In genomic region chr9:135034106-135034505, GRCh38 we compare ENCODE assay signal across 24 cellular contexts. TPM values are rescaled to one million over a fixed set of nuclear protein-coding genes. Genes with fewer than 3 reads are reported as not detected.
"Had no signal": no experiment of that assay in that cellular context is flagged by ENCODE, and none has a peak within 500 bp of the region (broad histone marks: within the 10 kb centered on the region; RNA-seq: fewer than 3 reads in every experiment).

No MANE protein-coding gene starts in this region.

- H3K9me3 ChIP-seq: adrenal gland, Peyer's patch had no signal

- H3K36me3 Mint-ChIP-seq: activated naive CD8-positive, alpha-beta T cell treated with anti-CD3 and anti-CD28 coated beads, Interleukin-2, amount 10 ng/mL, durations not matched to agents 7 days and 5 days had no signal

- H3K27ac Mint-ChIP-seq: activated CD8-positive, alpha-beta T cell treated with anti-CD3 and anti-CD28 coated beads for 36 hours; activated naive CD8-positive, alpha-beta T cell treated with anti-CD3 and anti-CD28 coated beads, Interleukin-2, amount 10 ng/mL, durations not matched to agents 7 days and 5 days; activated T-cell treated with anti-CD3 and anti-CD28 coated beads, Interleukin-2, amount 50 U/mL, for 24 hours; T-helper 1 cell treated with Interleukin-12 subunit alpha and Interleukin-12 subunit beta and Interleukin-4 antibody, amounts not matched to agents 30 μg/mL and 1 μg/mL, for 36 hours had no signal

- H3K4me1 ChIP-seq: adrenal gland, Peyer's patch had no signal

- H3K27me3 Mint-ChIP-seq: activated naive CD8-positive, alpha-beta T cell treated with anti-CD3 and anti-CD28 coated beads, Interleukin-2, amount 10 ng/mL, durations not matched to agents 7 days and 5 days had no signal

- H3K36me3 ChIP-seq: adrenal gland, Peyer's patch had no signal

- H3K9me3 Mint-ChIP-seq: activated CD8-positive, alpha-beta T cell treated with anti-CD3 and anti-CD28 coated beads for 36 hours; activated naive CD8-positive, alpha-beta T cell treated with anti-CD3 and anti-CD28 coated beads, Interleukin-2, amount 10 ng/mL, durations not matched to agents 7 days and 5 days; activated T-cell treated with anti-CD3 and anti-CD28 coated beads, Interleukin-2, amount 50 U/mL, for 24 hours; T-helper 1 cell treated with Interleukin-12 subunit alpha and Interleukin-12 subunit beta and Interleukin-4 antibody, amounts not matched to agents 30 μg/mL and 1 μg/mL, for 36 hours had no signal

- H3K27me3 ChIP-seq: adrenal gland, Peyer's patch had no signal

- H3K4me1 Mint-ChIP-seq: activated naive CD8-positive, alpha-beta T cell treated with anti-CD3 and anti-CD28 coated beads, Interleukin-2, amount 10 ng/mL, durations not matched to agents 7 days and 5 days had no signal

- H3K4me3 Mint-ChIP-seq: activated CD8-positive, alpha-beta T cell treated with anti-CD3 and anti-CD28 coated beads for 36 hours; activated naive CD8-positive, alpha-beta T cell treated with anti-CD3 and anti-CD28 coated beads, Interleukin-2, amount 10 ng/mL, durations not matched to agents 7 days and 5 days; activated T-cell treated with anti-CD3 and anti-CD28 coated beads, Interleukin-2, amount 50 U/mL, for 24 hours; T-helper 1 cell treated with Interleukin-12 subunit alpha and Interleukin-12 subunit beta and Interleukin-4 antibody, amounts not matched to agents 30 μg/mL and 1 μg/mL, for 36 hours had no signal

- DNase-seq: activated CD4-positive, alpha-beta T cell treated with anti-CD3 and anti-CD28 coated beads for 4 hours; activated CD8-positive, alpha-beta T cell treated with anti-CD3 and anti-CD28 coated beads for 36 hours; activated gamma-delta T cell treated with Interleukin-2 at 50 U/mL for 16 hours; activated naive CD4-positive, alpha-beta T cell treated with anti-CD3 and anti-CD28 coated beads, Interleukin-2, amount 50 U/mL, for 16 hours; activated T-cell treated with anti-CD3 and anti-CD28 coated beads, Interleukin-2, amount 50 U/mL, for 24 hours; Karpas-422; MM.1S; NCI-H1105; NCI-H1436; NCI-H1694 treated with DMSO at 0.1 percent for 48 hours; NCI-H2029 treated with DMSO at 0.1 percent for 48 hours; NCI-H345; NCI-H510A; NCI-H526 treated with DMSO at 0.1 percent for 48 hours; NCI-H82; OCI-M1; SHP77 treated with DMSO at 0.1 percent for 48 hours had no signal

- ATAC-seq: activated CD4-positive, CD25-positive, alpha-beta regulatory T cell treated with anti-CD3 and anti-CD28 coated beads, Interleukin-2, amount 50 U/mL, for 24 hours; activated CD8-positive, alpha-beta T cell treated with anti-CD3 and anti-CD28 coated beads for 36 hours; K562 had no signal

- H3K27ac ChIP-seq: adrenal gland, Peyer's patch, RWPE1 had no signal

- H3K4me3 ChIP-seq: adrenal gland, K562, Peyer's patch had no signal

RNA-seq across cellular contexts. Expression of gene OLFM1, which starts 53.4 kb away (rescaled TPM):
- total RNA-seq: activated CD8-positive, alpha-beta T cell treated with anti-CD3 and anti-CD28 coated beads for 36 hours; activated naive CD8-positive, alpha-beta T cell treated with anti-CD3 and anti-CD28 coated beads, Interleukin-2, amount 10 ng/mL, durations not matched to agents 7 days and 5 days; K562 had no signal
- polyA plus RNA-seq: K562 had no signal
